8 cellular contexts compared by ENCODE assay signal in genomic region chr5:159206818-159207217, GRCh38. TPM values are rescaled to one million over a fixed set of nuclear protein-coding genes. Genes with fewer than 3 reads are reported as not detected.
DNase-seq lines count a peak whose midpoint lies in the region; ATAC-seq and TF ChIP-seq lines count a peak whose summit lies in the region.

No MANE protein-coding gene starts in this region.

- H3K4me1 ChIP-seq in HEK293 (ENCODE audit: control insufficient read depth, insufficient read depth, low read length): peaks cover 34% of the 10 kb centered on the region
- peaks cover 4 to 28% (median 7%) of the 10 kb centered on the region in 3 donors for H3K4me1 ChIP-seq in skeletal muscle tissue (ENCODE audit: control insufficient read depth in 3 of 3, insufficient read depth in 3 of 3, low read length in 3 of 3)

- H3K9me3 ChIP-seq in HEK293 (ENCODE audit: control insufficient read depth, insufficient read depth, low read depth, low read length) (no peaks in the 10 kb centered on the region), skeletal muscle tissue (ENCODE audit: control insufficient read depth in 3 of 3, low read length in 3 of 3) (no peaks in the 10 kb centered on the region)

- H3K9ac ChIP-seq in skeletal muscle tissue (ENCODE audit: low read depth in 1 of 3, low read length in 3 of 3): peak overlapping the region; percentile 82 to 97 (median 83)

- DNase-seq in fibroblast of mammary gland (ENCODE audit: low read depth) (no peak), anterior cingulate cortex (lab: John Stamatoyannopoulos, UW) (no peak), hippocampal formation (lab: John Stamatoyannopoulos, UW) (no peak)

- H3K27me3 ChIP-seq in skeletal muscle tissue (ENCODE audit: control insufficient read depth in 3 of 3, insufficient read depth in 3 of 3, low read length in 3 of 3): no peaks in the 10 kb centered on the region

- ATAC-seq in HG03354 (IDR thresholded peaks at IDR 0.05; ENCODE audit: poor library complexity, severe bottlenecking, unreplicated experiment) (no peak), GM18858 (IDR thresholded peaks at IDR 0.05; ENCODE audit: unreplicated experiment) (no peak)

- CTCF ChIA-PET in HEK293 (lab: Yijun Ruan, JAX): interaction anchor here (0.6 to 1.0 kb wide), 4 partner anchors 14 to 110 kb away, joined by 3 read pairs; no protein-coding TSS in a partner anchor

- POLR2A ChIA-PET in HEK293 (lab: Yijun Ruan, JAX): interaction anchor here (0.7 kb wide), 1 partner anchor 66 kb away, joined by 4 read pairs; no protein-coding TSS in a partner anchor

- TF ChIP-seq CTCF in HEK293 (tag by site-specific recombination; IDR thresholded peaks at IDR 0.05): no peak
- no peak for TF ChIP-seq CTCF in VCaP (conservative IDR thresholded peaks at IDR 0.05)
- no peak for TF ChIP-seq CTCF in fibroblast of mammary gland (conservative IDR thresholded peaks at IDR 0.05; ENCODE audit: control insufficient read depth, insufficient read depth, low read depth, low read length)

- H3K36me3 ChIP-seq in HEK293 (ENCODE audit: control insufficient read depth in 2 of 2, insufficient read depth in 1 of 2, low read length in 2 of 2) (peaks cover 0 to 4% of the 10 kb centered on the region in 2 experiments; a peak in 2 of 3 replicates), skeletal muscle tissue (ENCODE audit: control insufficient read depth in 3 of 3, insufficient read depth in 3 of 3, low read length in 3 of 3) (no peaks in the 10 kb centered on the region)

- peak overlapping the region; percentile 85 for H3K4me3 ChIP-seq in HEK293 (ENCODE audit: low read depth, low read length)
- H3K4me3 ChIP-seq in fibroblast of mammary gland (ENCODE audit: control insufficient read depth, low read depth, low read length): peak overlapping the region; percentile 89
- H3K4me3 ChIP-seq in skeletal muscle tissue (ENCODE audit: low read length in 3 of 3): peak overlapping the region; percentile 22 to 93 (median 91)

- H3K27ac ChIP-seq in HEK293 (ENCODE audit: extremely low read depth, low read depth, low read length) (peak overlapping the region; percentile 74), VCaP (peak overlapping the region; percentile 85), skeletal muscle tissue (ENCODE audit: low read depth, low read length) (peak overlapping the region; percentile 91)

TF ChIP-seq in HEK293, 187 proteins besides CTCF, POLR2A, EP300 and RAD21:
- TF ChIP-seq PRDM6 (tag by site-specific recombination; IDR thresholded peaks at IDR 0.05): peak; percentile 65
- TF ChIP-seq ZNF138 (tag by site-specific recombination; IDR thresholded peaks at IDR 0.05; ENCODE audit: borderline replicate concordance): no peak
- TF ChIP-seq ZNF148 (tag by site-specific recombination; IDR thresholded peaks at IDR 0.05; ENCODE audit: borderline replicate concordance): no peak
- no peak for TF ChIP-seq ZNF280C (tag by site-specific recombination; IDR thresholded peaks at IDR 0.05)

RNA-seq across cellular contexts. Expression of gene RNF145, which starts 2.5 kb away (rescaled TPM):
- total RNA-seq in skeletal muscle tissue: 44.9 TPM

RNA-seq across cellular contexts. Expression of gene UBLCP1, which starts 56.3 kb away (rescaled TPM):
- total RNA-seq in skeletal muscle tissue: 4.7 TPM
